2 cellular contexts compared by ENCODE assay signal in the genomic region with DNA sequence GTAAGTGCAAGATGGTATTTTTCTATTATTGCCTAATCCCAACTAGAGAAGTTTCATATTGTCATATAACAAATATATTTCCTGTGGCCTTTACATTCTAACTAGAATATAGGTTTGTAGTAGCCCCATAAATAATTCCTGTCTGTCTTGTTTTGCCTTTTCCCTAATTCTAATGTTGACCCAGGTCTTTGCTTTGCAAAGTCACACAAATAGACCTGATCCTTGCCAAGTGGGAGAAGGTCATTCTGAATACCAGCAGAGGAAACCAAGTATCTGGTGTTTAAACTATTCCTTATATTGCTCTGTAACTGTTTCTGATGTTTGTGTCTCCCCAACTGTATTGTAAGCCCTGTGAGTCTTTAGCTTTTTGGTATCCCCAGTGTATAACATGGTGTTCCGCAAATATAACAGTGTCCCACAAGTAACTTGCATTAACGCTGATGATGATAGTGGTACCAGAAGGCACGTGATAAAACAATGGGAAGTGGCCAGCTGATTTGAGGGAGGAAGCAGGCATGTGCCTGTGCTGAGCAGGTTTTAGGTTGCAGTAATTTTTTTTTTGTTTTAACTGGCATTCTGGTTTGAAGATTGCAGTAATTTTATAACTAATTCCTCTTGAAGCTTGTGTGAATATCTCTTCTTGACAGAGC.
TF ChIP-seq lines count a peak whose summit lies in the region.

No MANE protein-coding gene starts in this region.

TF ChIP-seq in endothelial cell of umbilical vein, 7 proteins besides CTCF, POLR2A, EP300 and RAD21:
- no peak for TF ChIP-seq MAX (IDR thresholded peaks at IDR 0.05; ENCODE audit: insufficient read depth, insufficient read length)
- no peak for TF ChIP-seq MYC (IDR thresholded peaks at IDR 0.05; ENCODE audit: low read depth, low read length)
- no peak for TF ChIP-seq POLR2AphosphoS5 (IDR thresholded peaks at IDR 0.05; ENCODE audit: insufficient read depth, low read depth, low read length)
- no peak for TF ChIP-seq EZH2 (IDR thresholded peaks at IDR 0.05; ENCODE audit: borderline replicate concordance, low read depth, low read length, severe bottlenecking)
- TF ChIP-seq GATA2 (IDR thresholded peaks at IDR 0.05; ENCODE audit: insufficient read depth, insufficient read length, low read depth, low read length), result no peak
- no peak for TF ChIP-seq JUN (IDR thresholded peaks at IDR 0.05; ENCODE audit: borderline replicate concordance, insufficient read depth, insufficient read length, low read depth)
- no peak for TF ChIP-seq FOS (IDR thresholded peaks at IDR 0.05; ENCODE audit: borderline replicate concordance, insufficient read depth, low read length)

TF ChIP-seq in HepG2, 621 proteins besides CTCF, POLR2A, EP300 and RAD21:
- TF ChIP-seq MAX (IDR thresholded peaks at IDR 0.05) (no peak), KAT2B (IDR thresholded peaks at IDR 0.05; ENCODE audit: borderline replicate concordance, low read depth, low read length) (no peak), RBAK (CRISPR knock-in tag; IDR thresholded peaks at IDR 0.05) (no peak)
TF ChIP-seq in HepG2: peak in this region for 0.
